1 cellular context compared by ENCODE assay signal in genomic region chr17:50531428-50532025, GRCh38.
TF ChIP-seq lines count a peak whose summit lies in the region.

No MANE protein-coding gene starts in this region.

TF ChIP-seq in GM23338, 12 proteins besides CTCF, POLR2A, EP300 and RAD21 (continued from another document):
- TF ChIP-seq, protein P1, sequence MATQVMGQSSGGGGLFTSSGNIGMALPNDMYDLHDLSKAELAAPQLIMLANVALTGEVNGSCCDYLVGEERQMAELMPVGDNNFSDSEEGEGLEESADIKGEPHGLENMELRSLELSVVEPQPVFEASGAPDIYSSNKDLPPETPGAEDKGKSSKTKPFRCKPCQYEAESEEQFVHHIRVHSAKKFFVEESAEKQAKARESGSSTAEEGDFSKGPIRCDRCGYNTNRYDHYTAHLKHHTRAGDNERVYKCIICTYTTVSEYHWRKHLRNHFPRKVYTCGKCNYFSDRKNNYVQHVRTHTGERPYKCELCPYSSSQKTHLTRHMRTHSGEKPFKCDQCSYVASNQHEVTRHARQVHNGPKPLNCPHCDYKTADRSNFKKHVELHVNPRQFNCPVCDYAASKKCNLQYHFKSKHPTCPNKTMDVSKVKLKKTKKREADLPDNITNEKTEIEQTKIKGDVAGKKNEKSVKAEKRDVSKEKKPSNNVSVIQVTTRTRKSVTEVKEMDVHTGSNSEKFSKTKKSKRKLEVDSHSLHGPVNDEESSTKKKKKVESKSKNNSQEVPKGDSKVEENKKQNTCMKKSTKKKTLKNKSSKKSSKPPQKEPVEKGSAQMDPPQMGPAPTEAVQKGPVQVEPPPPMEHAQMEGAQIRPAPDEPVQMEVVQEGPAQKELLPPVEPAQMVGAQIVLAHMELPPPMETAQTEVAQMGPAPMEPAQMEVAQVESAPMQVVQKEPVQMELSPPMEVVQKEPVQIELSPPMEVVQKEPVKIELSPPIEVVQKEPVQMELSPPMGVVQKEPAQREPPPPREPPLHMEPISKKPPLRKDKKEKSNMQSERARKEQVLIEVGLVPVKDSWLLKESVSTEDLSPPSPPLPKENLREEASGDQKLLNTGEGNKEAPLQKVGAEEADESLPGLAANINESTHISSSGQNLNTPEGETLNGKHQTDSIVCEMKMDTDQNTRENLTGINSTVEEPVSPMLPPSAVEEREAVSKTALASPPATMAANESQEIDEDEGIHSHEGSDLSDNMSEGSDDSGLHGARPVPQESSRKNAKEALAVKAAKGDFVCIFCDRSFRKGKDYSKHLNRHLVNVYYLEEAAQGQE (IDR thresholded peaks at IDR 0.05; ENCODE audit: unreplicated experiment): no peak
- no peak for TF ChIP-seq STAT1 (IDR thresholded peaks at IDR 0.05; ENCODE audit: unreplicated experiment)
- TF ChIP-seq CREB1 (CRISPR knock-in tag; IDR thresholded peaks at IDR 0.05; ENCODE audit: low read depth): no peak
- TF ChIP-seq, protein P2, sequence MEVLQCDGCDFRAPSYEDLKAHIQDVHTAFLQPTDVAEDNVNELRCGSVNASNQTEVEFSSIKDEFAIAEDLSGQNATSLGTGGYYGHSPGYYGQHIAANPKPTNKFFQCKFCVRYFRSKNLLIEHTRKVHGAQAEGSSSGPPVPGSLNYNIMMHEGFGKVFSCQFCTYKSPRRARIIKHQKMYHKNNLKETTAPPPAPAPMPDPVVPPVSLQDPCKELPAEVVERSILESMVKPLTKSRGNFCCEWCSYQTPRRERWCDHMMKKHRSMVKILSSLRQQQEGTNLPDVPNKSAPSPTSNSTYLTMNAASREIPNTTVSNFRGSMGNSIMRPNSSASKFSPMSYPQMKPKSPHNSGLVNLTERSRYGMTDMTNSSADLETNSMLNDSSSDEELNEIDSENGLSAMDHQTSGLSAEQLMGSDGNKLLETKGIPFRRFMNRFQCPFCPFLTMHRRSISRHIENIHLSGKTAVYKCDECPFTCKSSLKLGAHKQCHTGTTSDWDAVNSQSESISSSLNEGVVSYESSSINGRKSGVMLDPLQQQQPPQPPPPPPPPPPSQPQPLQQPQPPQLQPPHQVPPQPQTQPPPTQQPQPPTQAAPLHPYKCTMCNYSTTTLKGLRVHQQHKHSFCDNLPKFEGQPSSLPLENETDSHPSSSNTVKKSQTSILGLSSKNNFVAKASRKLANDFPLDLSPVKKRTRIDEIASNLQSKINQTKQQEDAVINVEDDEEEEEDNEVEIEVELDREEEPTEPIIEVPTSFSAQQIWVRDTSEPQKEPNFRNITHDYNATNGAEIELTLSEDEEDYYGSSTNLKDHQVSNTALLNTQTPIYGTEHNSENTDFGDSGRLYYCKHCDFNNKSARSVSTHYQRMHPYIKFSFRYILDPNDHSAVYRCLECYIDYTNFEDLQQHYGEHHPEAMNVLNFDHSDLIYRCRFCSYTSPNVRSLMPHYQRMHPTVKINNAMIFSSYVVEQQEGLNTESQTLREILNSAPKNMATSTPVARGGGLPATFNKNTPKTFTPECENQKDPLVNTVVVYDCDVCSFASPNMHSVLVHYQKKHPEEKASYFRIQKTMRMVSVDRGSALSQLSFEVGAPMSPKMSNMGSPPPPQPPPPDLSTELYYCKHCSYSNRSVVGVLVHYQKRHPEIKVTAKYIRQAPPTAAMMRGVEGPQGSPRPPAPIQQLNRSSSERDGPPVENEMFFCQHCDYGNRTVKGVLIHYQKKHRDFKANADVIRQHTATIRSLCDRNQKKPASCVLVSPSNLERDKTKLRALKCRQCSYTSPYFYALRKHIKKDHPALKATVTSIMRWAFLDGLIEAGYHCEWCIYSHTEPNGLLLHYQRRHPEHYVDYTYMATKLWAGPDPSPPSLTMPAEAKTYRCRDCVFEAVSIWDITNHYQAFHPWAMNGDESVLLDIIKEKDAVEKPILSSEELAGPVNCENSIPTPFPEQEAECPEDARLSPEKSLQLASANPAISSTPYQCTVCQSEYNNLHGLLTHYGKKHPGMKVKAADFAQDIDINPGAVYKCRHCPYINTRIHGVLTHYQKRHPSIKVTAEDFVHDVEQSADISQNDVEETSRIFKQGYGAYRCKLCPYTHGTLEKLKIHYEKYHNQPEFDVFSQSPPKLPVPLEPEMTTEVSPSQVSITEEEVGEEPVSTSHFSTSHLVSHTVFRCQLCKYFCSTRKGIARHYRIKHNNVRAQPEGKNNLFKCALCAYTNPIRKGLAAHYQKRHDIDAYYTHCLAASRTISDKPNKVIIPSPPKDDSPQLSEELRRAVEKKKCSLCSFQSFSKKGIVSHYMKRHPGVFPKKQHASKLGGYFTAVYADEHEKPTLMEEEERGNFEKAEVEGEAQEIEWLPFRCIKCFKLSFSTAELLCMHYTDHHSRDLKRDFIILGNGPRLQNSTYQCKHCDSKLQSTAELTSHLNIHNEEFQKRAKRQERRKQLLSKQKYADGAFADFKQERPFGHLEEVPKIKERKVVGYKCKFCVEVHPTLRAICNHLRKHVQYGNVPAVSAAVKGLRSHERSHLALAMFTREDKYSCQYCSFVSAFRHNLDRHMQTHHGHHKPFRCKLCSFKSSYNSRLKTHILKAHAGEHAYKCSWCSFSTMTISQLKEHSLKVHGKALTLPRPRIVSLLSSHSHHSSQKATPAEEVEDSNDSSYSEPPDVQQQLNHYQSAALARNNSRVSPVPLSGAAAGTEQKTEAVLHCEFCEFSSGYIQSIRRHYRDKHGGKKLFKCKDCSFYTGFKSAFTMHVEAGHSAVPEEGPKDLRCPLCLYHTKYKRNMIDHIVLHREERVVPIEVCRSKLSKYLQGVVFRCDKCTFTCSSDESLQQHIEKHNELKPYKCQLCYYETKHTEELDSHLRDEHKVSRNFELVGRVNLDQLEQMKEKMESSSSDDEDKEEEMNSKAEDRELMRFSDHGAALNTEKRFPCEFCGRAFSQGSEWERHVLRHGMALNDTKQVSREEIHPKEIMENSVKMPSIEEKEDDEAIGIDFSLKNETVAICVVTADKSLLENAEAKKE (CRISPR knock-in tag; IDR thresholded peaks at IDR 0.05): no peak
- TF ChIP-seq, protein P3, sequence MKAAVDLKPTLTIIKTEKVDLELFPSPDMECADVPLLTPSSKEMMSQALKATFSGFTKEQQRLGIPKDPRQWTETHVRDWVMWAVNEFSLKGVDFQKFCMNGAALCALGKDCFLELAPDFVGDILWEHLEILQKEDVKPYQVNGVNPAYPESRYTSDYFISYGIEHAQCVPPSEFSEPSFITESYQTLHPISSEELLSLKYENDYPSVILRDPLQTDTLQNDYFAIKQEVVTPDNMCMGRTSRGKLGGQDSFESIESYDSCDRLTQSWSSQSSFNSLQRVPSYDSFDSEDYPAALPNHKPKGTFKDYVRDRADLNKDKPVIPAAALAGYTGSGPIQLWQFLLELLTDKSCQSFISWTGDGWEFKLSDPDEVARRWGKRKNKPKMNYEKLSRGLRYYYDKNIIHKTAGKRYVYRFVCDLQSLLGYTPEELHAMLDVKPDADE (IDR thresholded peaks at IDR 0.05): no peak
